24 cellular contexts compared by ENCODE assay signal in the genomic region with DNA sequence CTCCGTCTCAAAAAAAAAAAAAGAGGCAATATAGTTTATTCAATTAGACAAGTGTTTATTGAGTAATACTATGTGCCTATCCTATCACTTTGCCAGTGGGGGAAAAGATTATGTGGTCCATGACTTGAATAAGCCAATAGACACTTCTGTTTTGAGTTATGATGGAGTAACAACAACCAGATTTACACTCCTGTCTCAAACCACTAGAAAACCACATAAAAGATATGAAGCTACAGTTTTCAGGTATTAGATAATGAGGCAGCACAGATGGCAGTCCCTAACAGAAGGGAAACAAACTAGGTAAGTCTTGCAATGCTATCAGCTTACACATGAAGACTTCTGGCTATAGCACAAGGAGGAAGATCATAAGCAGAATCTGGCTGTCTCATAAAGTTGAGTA.
"Had no signal": no experiment of that assay in that cellular context is flagged by ENCODE, and none has a peak within 500 bp of the region (broad histone marks: within the 10 kb centered on the region; RNA-seq: fewer than 3 reads in every experiment).

No MANE protein-coding gene starts in this region.

- H3K4me1 ChIP-seq: esophagus squamous epithelium, gastrocnemius medialis, left ventricle myocardium inferior, upper lobe of left lung had no signal

- H3K4me3 ChIP-seq: esophagus squamous epithelium, gastrocnemius medialis, left ventricle myocardium inferior, thoracic aorta, upper lobe of left lung had no signal

- H3K27me3 ChIP-seq: esophagus squamous epithelium, gastrocnemius medialis, upper lobe of left lung had no signal

- H3K4me1 Mint-ChIP-seq: endodermal cell; mesothelial cell of epicardium; stimulated activated memory B cell treated with anti-CD40 and anti-IgM and Interleukin-4, amounts not matched to agents 10 μg/mL and 1 μg/mL and 100 μg/mL, for 72 hours had no signal

- H3K27ac ChIP-seq: esophagus squamous epithelium, gastrocnemius medialis, left ventricle myocardium inferior, thoracic aorta, upper lobe of left lung had no signal

- DNase-seq: activated CD4-positive, alpha-beta memory T cell treated with anti-CD3 and anti-CD28 coated beads, Interleukin-2, amount 10 ng/mL, durations not matched to agents 7 days and 5 days; activated CD4-positive, alpha-beta T cell treated with anti-CD3 and anti-CD28 coated beads for 48 hours; activated effector memory CD4-positive, alpha-beta T cell treated with anti-CD3 and anti-CD28 coated beads, Interleukin-2, amount 50 U/mL, for 16 hours; activated T-cell treated with anti-CD3 and anti-CD28 coated beads, Interleukin-2, amount 50 U/mL, for 1 hour; amygdala; cerebellar nuclear complex; cortex of kidney; endodermal cell; esophagus squamous epithelium; gastrocnemius medialis; hippocampal formation; left ventricle myocardium inferior; small intestine; stimulated activated CD4-positive, alpha-beta T cell treated with anti-CD3 and anti-CD28 coated beads, Interleukin-2, amount 100 ng/mL, for 24 hours; upper lobe of left lung had no signal

- FAIRE-seq: bronchial epithelial cell, small intestine, TTC549 had no signal

- H3K4me3 Mint-ChIP-seq: activated CD4-positive, alpha-beta memory T cell treated with anti-CD3 and anti-CD28 coated beads, Interleukin-2, amount 10 ng/mL, durations not matched to agents 7 days and 5 days; activated naive CD8-positive, alpha-beta T cell; endodermal cell; mesothelial cell of epicardium; naive thymus-derived CD8-positive, alpha-beta T cell; stimulated activated memory B cell treated with anti-CD40 and anti-IgM and Interleukin-4, amounts not matched to agents 10 μg/mL and 1 μg/mL and 100 μg/mL, for 72 hours had no signal

- H3K27ac Mint-ChIP-seq: activated CD4-positive, alpha-beta memory T cell treated with anti-CD3 and anti-CD28 coated beads, Interleukin-2, amount 10 ng/mL, durations not matched to agents 7 days and 5 days; endodermal cell; mesothelial cell of epicardium; stimulated activated memory B cell treated with anti-CD40 and anti-IgM and Interleukin-4, amounts not matched to agents 10 μg/mL and 1 μg/mL and 100 μg/mL, for 72 hours had no signal

- ATAC-seq: gastrocnemius medialis; sciatic nerve; SK-N-SH treated with all-trans-retinoic acid at 6 μM for 48 hours; stimulated activated memory B cell treated with anti-CD40 and anti-IgM and Interleukin-4, amounts not matched to agents 10 μg/mL and 1 μg/mL and 100 μg/mL, for 72 hours had no signal

- H3K27me3 Mint-ChIP-seq: activated CD4-positive, alpha-beta memory T cell treated with anti-CD3 and anti-CD28 coated beads, Interleukin-2, amount 10 ng/mL, durations not matched to agents 7 days and 5 days; activated naive CD8-positive, alpha-beta T cell; naive thymus-derived CD8-positive, alpha-beta T cell; stimulated activated memory B cell treated with anti-CD40 and anti-IgM and Interleukin-4, amounts not matched to agents 10 μg/mL and 1 μg/mL and 100 μg/mL, for 72 hours had no signal

- H3K9me3 ChIP-seq: esophagus squamous epithelium, gastrocnemius medialis, left ventricle myocardium inferior, thoracic aorta, upper lobe of left lung had no signal

- H3K9me3 Mint-ChIP-seq: activated CD4-positive, alpha-beta memory T cell treated with anti-CD3 and anti-CD28 coated beads, Interleukin-2, amount 10 ng/mL, durations not matched to agents 7 days and 5 days; endodermal cell; naive thymus-derived CD8-positive, alpha-beta T cell; stimulated activated memory B cell treated with anti-CD40 and anti-IgM and Interleukin-4, amounts not matched to agents 10 μg/mL and 1 μg/mL and 100 μg/mL, for 72 hours had no signal
